Comparison of ENCODE assay signal across 1 cellular context in genomic region chr11:93740802-93741093, GRCh38.
A peak's percentile ranks its signal among the peaks of the same experiment; 100 is the strongest.
TF ChIP-seq lines count a peak whose summit lies in the region.

No MANE protein-coding gene starts in this region.

TF ChIP-seq in GM12878, 131 proteins besides CTCF, POLR2A, EP300 and RAD21 (continues in another document):
- TF ChIP-seq ZNF622 (IDR thresholded peaks at IDR 0.05) (no peak), SUZ12 (IDR thresholded peaks at IDR 0.05; ENCODE audit: unreplicated experiment) (no peak), SIN3A (IDR thresholded peaks at IDR 0.05; ENCODE audit: low read depth, low read length) (no peak), ZNF217 (IDR thresholded peaks at IDR 0.05) (no peak), HDGF (IDR thresholded peaks at IDR 0.05) (no peak), ATF3 (IDR thresholded peaks at IDR 0.05; ENCODE audit: borderline replicate concordance, extremely low read depth, low read depth, low read length) (no peak), RUNX3 (IDR thresholded peaks at IDR 0.05; ENCODE audit: low read length) (peak; percentile 17; the same call in 1 of the 2 replicates), BCL11A (IDR thresholded peaks at IDR 0.05; ENCODE audit: low read depth, low read length) (no peak), NKRF (conservative IDR thresholded peaks at IDR 0.05) (peak; percentile 82), MTA3 (IDR thresholded peaks at IDR 0.05; ENCODE audit: borderline replicate concordance, low read length) (peak; percentile 79; the same call in 1 of the 2 replicates), DPF2 (IDR thresholded peaks at IDR 0.05) (no peak; the same call in 1 of the 2 replicates), ZNF687 (IDR thresholded peaks at IDR 0.05) (no peak), MTA2 (IDR thresholded peaks at IDR 0.05; ENCODE audit: low read depth) (no peak), KDM1A (IDR thresholded peaks at IDR 0.05; ENCODE audit: borderline replicate concordance) (no peak), SMARCA5 (IDR thresholded peaks at IDR 0.05) (0 out of 2 replicates have a peak, but pooled peaks have one; percentile 61), SIX5 (IDR thresholded peaks at IDR 0.05; ENCODE audit: low read depth, low read length, severe bottlenecking) (no peak), YBX1 (IDR thresholded peaks at IDR 0.05) (no peak), FOXM1 (IDR thresholded peaks at IDR 0.05; ENCODE audit: low read depth, low read length) (0 out of 2 replicates have a peak, but pooled peaks have one; percentile 60), SREBF1 (IDR thresholded peaks at IDR 0.05; ENCODE audit: low read length) (no peak), RELA (IDR thresholded peaks at IDR 0.05; ENCODE audit: borderline replicate concordance, partially characterized antibody) (no peak), E2F8 (IDR thresholded peaks at IDR 0.05; ENCODE audit: low read depth, partially characterized antibody) (no peak), MEF2A (IDR thresholded peaks at IDR 0.05; ENCODE audit: insufficient read depth, low read depth, low read length) (no peak), ZSCAN29 (IDR thresholded peaks at IDR 0.05) (no peak), MYC (IDR thresholded peaks at IDR 0.05; ENCODE audit: insufficient read depth, insufficient read length, insufficient replicate concordance, low read length, severe bottlenecking) (no peak), HSF1 (IDR thresholded peaks at IDR 0.05; ENCODE audit: low read depth, low read length) (no peak), IKZF2 (IDR thresholded peaks at IDR 0.05) (no peak), MYB (IDR thresholded peaks at IDR 0.05; ENCODE audit: borderline replicate concordance, low read depth, low read length) (no peak), ZBTB40 (IDR thresholded peaks at IDR 0.05; ENCODE audit: borderline replicate concordance) (no peak), NFXL1 (IDR thresholded peaks at IDR 0.05; ENCODE audit: borderline replicate concordance) (no peak), STAT3 (IDR thresholded peaks at IDR 0.05; ENCODE audit: low read depth, low read length) (no peak), TAF1 (IDR thresholded peaks at IDR 0.05; ENCODE audit: borderline replicate concordance, low read depth, low read length) (no peak; the same call in 1 of the 2 replicates), SREBF2 (IDR thresholded peaks at IDR 0.05; ENCODE audit: low read length) (no peak), ZZZ3 (IDR thresholded peaks at IDR 0.05; ENCODE audit: control insufficient read depth, insufficient read length, low read depth) (no peak), NR2F1 (conservative IDR thresholded peaks at IDR 0.05) (no peak), MXI1 (IDR thresholded peaks at IDR 0.05; ENCODE audit: low read depth, low read length) (peak; percentile 97), ZBED1 (IDR thresholded peaks at IDR 0.05; ENCODE audit: borderline replicate concordance) (no peak), RAD51 (IDR thresholded peaks at IDR 0.05) (peak; percentile 83), FOS (IDR thresholded peaks at IDR 0.05; ENCODE audit: borderline replicate concordance, extremely low read depth, insufficient read length) (no peak), USF2 (IDR thresholded peaks at IDR 0.05; ENCODE audit: borderline replicate concordance, low read depth, low read length) (peak; percentile 61), HCFC1 (IDR thresholded peaks at IDR 0.05; ENCODE audit: low read length) (no peak), WRNIP1 (IDR thresholded peaks at IDR 0.05; ENCODE audit: borderline replicate concordance, low read depth, low read length) (no peak), CEBPZ (IDR thresholded peaks at IDR 0.05; ENCODE audit: low read depth, low read length) (no peak), USF1 (IDR thresholded peaks at IDR 0.05; ENCODE audit: borderline replicate concordance, extremely low read length, insufficient read depth, low read depth, low read length) (peak; percentile 60), POLR2AphosphoS5 (IDR thresholded peaks at IDR 0.05; ENCODE audit: low read length) (no peak)
